Comparison of ENCODE assay signal across 14 cellular contexts in genomic region chr9:121824651-121825480, GRCh38.
A peak's percentile ranks its signal among the peaks of the same experiment; 100 is the strongest.
DNase-seq lines count a peak whose midpoint lies in the region; ATAC-seq and TF ChIP-seq lines count a peak whose summit lies in the region.
"Had no signal": no experiment of that assay in that cellular context is flagged by ENCODE, and none has a peak within 500 bp of the region (broad histone marks: within the 10 kb centered on the region; RNA-seq: fewer than 3 reads in every experiment).

No MANE protein-coding gene starts in this region.

- H3K4me1 ChIP-seq in OCI-LY7 (ENCODE audit: insufficient read depth, low read length, poor library complexity, severe bottlenecking), result peaks cover 26% of the 10 kb centered on the region
- H3K4me1 ChIP-seq in endodermal cell (ENCODE audit: control insufficient read depth, insufficient read depth, low read length), result no peaks in the 10 kb centered on the region
- H3K4me1 ChIP-seq in smooth muscle cell (ENCODE audit: low read depth), result peaks cover 4% of the 10 kb centered on the region
- H3K4me1 ChIP-seq: lower lobe of right lung had no signal

- BruUV-seq in OCI-LY7 (replicated peaks; lab: Mats Ljungman, UMichigan), result no TSS peak

- no peaks in the 10 kb centered on the region for H4K20me1 ChIP-seq in OCI-LY7 (ENCODE audit: insufficient read depth, low read length)
- no peaks in the 10 kb centered on the region for H4K20me1 ChIP-seq in smooth muscle cell (ENCODE audit: low read depth)

- no peak for ATAC-seq in HG02798 (IDR thresholded peaks at IDR 0.05; ENCODE audit: poor library complexity, unreplicated experiment)
- no peak for ATAC-seq in HG03469 (IDR thresholded peaks at IDR 0.05; ENCODE audit: unreplicated experiment)
- ATAC-seq: lower lobe of right lung had no signal

- no peaks in the 10 kb centered on the region for H3K79me2 ChIP-seq in OCI-LY7 (ENCODE audit: insufficient read depth, low read depth, low read length)
- no peaks in the 10 kb centered on the region for H3K79me2 ChIP-seq in smooth muscle cell (ENCODE audit: low read depth)

- H3K4me3 ChIP-seq in OCI-LY7 (ENCODE audit: low read depth, low read length, poor library complexity, severe bottlenecking) (no peak overlapping the region), endodermal cell (ENCODE audit: low read length) (no peak overlapping the region), smooth muscle cell (no peak overlapping the region)
- H3K4me3 ChIP-seq: lower lobe of right lung had no signal

- DNase-seq in NCI-H2171 treated with DMSO at 0.1 percent for 48 hours (lab: John Stamatoyannopoulos, UW) (peak; percentile 7), NCI-H2171 (lab: John Stamatoyannopoulos, UW) (no peak), OCI-LY7 (ENCODE audit: low spot score) (peak; percentile 24), endodermal cell (peak; percentile 67), smooth muscle cell (lab: John Stamatoyannopoulos, UW; ENCODE audit: unreplicated experiment) (no peak)
- DNase-seq in stimulated activated CD4-positive, alpha-beta T cell treated with anti-CD3 and anti-CD28 coated beads, Interleukin-4, amount 100 ng/mL, for 24 hours, result no peak
- DNase-seq: activated naive CD8-positive, alpha-beta T cell treated with anti-CD3 and anti-CD28 coated beads for 36 hours; cerebellar nuclear complex; lower lobe of right lung; NCI-H226; T-helper 9 cell had no signal

- H3K9me3 Mint-ChIP-seq in endodermal cell, result no peaks in the 10 kb centered on the region
- H3K9me3 Mint-ChIP-seq: activated naive CD8-positive, alpha-beta T cell treated with anti-CD3 and anti-CD28 coated beads for 36 hours had no signal

- H3K27me3 Mint-ChIP-seq in endodermal cell (ENCODE audit: insufficient read depth), result peaks cover 19% of the 10 kb centered on the region
- H3K27me3 Mint-ChIP-seq: activated naive CD8-positive, alpha-beta T cell treated with anti-CD3 and anti-CD28 coated beads for 36 hours had no signal

- H3K4me2 ChIP-seq in OCI-LY7 (ENCODE audit: low read length), result no peak overlapping the region
- peak overlapping the region; percentile 50 for H3K4me2 ChIP-seq in smooth muscle cell

- WGBS in endodermal cell (ENCODE audit: insufficient coverage in 1 of 2, insufficient read length in 1 of 2), 2 experiments, result 83 to 87% methylated on average over 7 to 12 of the region's 12 CpGs
- WGBS in smooth muscle cell (ENCODE audit: low lambda C conversion rate), result 38% methylated on average over 12 of the region's 12 CpGs

- H3K27me3 ChIP-seq in endodermal cell (ENCODE audit: control insufficient read depth, insufficient read depth, low read length, poor library complexity, severe bottlenecking) (peaks cover 27% of the 10 kb centered on the region), smooth muscle cell (ENCODE audit: low read depth) (no peaks in the 10 kb centered on the region)

- H2AFZ ChIP-seq in OCI-LY7 (ENCODE audit: low read length) (no peak overlapping the region; the same call in 1 of the 2 replicates), smooth muscle cell (ENCODE audit: low read depth) (no peak overlapping the region)

- H3K27ac Mint-ChIP-seq in endodermal cell, result peak overlapping the region; percentile 14
- H3K27ac Mint-ChIP-seq: activated naive CD8-positive, alpha-beta T cell treated with anti-CD3 and anti-CD28 coated beads for 36 hours had no signal

- H3K27ac ChIP-seq in OCI-LY7 (ENCODE audit: low read depth, low read length, poor library complexity, severe bottlenecking) (no peak overlapping the region), endodermal cell (ENCODE audit: low read depth, low read length) (no peak overlapping the region), smooth muscle cell (ENCODE audit: low read depth) (no peak overlapping the region)
- H3K27ac ChIP-seq: lower lobe of right lung, neutrophil had no signal

- H3K4me3 Mint-ChIP-seq in endodermal cell, result no peak overlapping the region
- H3K4me3 Mint-ChIP-seq: activated naive CD8-positive, alpha-beta T cell treated with anti-CD3 and anti-CD28 coated beads for 36 hours had no signal

- no peaks in the 10 kb centered on the region for H3K36me3 Mint-ChIP-seq in endodermal cell (ENCODE audit: low read depth)
- H3K36me3 Mint-ChIP-seq: activated naive CD8-positive, alpha-beta T cell treated with anti-CD3 and anti-CD28 coated beads for 36 hours had no signal

- H3K36me3 ChIP-seq in OCI-LY7 (ENCODE audit: insufficient read depth, low read length) (no peaks in the 10 kb centered on the region), endodermal cell (ENCODE audit: control insufficient read depth, insufficient read depth, low read length) (no peaks in the 10 kb centered on the region), smooth muscle cell (ENCODE audit: low read depth) (no peaks in the 10 kb centered on the region)
- H3K36me3 ChIP-seq: lower lobe of right lung, neutrophil had no signal

- no peaks in the 10 kb centered on the region for H3K9me2 ChIP-seq in OCI-LY7 (ENCODE audit: insufficient read depth, low read length)

- CTCF ChIA-PET in OCI-LY7 (lab: Charles Lee; ENCODE audit: unreplicated experiment), result no interaction called here

- peaks cover 6% of the 10 kb centered on the region for H3K4me1 Mint-ChIP-seq in endodermal cell
- H3K4me1 Mint-ChIP-seq: activated naive CD8-positive, alpha-beta T cell treated with anti-CD3 and anti-CD28 coated beads for 36 hours had no signal

- POLR2A ChIA-PET in OCI-LY7 (lab: Charles Lee), result interaction anchor here (0.6 to 1.5 kb wide), 3 partner anchors 9 to 171 kb away, joined by 3 read pairs; no protein-coding TSS in a partner anchor

- TF ChIP-seq CTCF in OCI-LY7 (conservative IDR thresholded peaks at IDR 0.05; ENCODE audit: low read length), result peak; percentile 62
- peak; percentile 58 for TF ChIP-seq CTCF in endodermal cell (conservative IDR thresholded peaks at IDR 0.05)
- TF ChIP-seq CTCF in smooth muscle cell (IDR thresholded peaks at IDR 0.05; ENCODE audit: borderline replicate concordance, insufficient read depth, poor library complexity, severe bottlenecking), result no peak

- intact Hi-C loops in OCI-LY7 (cut with micrococcal nuclease; ENCODE audit: unreplicated experiment), result no loop called here

- H3K9ac ChIP-seq in endodermal cell (ENCODE audit: extremely low read depth, low read length, poor library complexity, severe bottlenecking) (no peak overlapping the region), smooth muscle cell (ENCODE audit: low read depth) (no peak overlapping the region)

- no peaks in the 10 kb centered on the region for H3F3A ChIP-seq in smooth muscle cell (ENCODE audit: low read depth)

- H3K9me3 ChIP-seq in OCI-LY7 (ENCODE audit: low read length) (no peaks in the 10 kb centered on the region), endodermal cell (ENCODE audit: control insufficient read depth, low read length) (no peaks in the 10 kb centered on the region), smooth muscle cell (replicated peaks; ENCODE audit: low read depth) (no peaks in the 10 kb centered on the region)
- H3K9me3 ChIP-seq: lower lobe of right lung, neutrophil had no signal

Comparison
In these comparisons a context has a peak if more than half of its experiments do, and no peak if none do; other contexts are left out.
1. DNase-seq: peak in NCI-H2171 treated with DMSO at 0.1 percent for 48 hours (single experiment), OCI-LY7 (single experiment) and endodermal cell (single experiment); none in NCI-H2171 (single experiment), smooth muscle cell (single experiment) and stimulated activated CD4-positive, alpha-beta T cell treated with anti-CD3 and anti-CD28 coated beads, Interleukin-4, amount 100 ng/mL, for 24 hours (single experiment).